15 cellular contexts compared by ENCODE assay signal in genomic region chr5:149419532-149420485, GRCh38. TPM values are rescaled to one million over a fixed set of nuclear protein-coding genes. Genes with fewer than 3 reads are reported as not detected.
DNase-seq lines count a peak whose midpoint lies in the region; ATAC-seq, FAIRE-seq and TF ChIP-seq lines count a peak whose summit lies in the region.
"Had no signal": no experiment of that assay in that cellular context is flagged by ENCODE, and none has a peak within 500 bp of the region (broad histone marks: within the 10 kb centered on the region; RNA-seq: fewer than 3 reads in every experiment).

No MANE protein-coding gene starts in this region.

- DNase-seq in GM12878 (ENCODE audit: low read depth, low spot score) (no peak), left ventricle myocardium inferior (peak; percentile 59), prostate gland (ENCODE audit: low spot score) (no peak)
- DNase-seq in CD8-positive, alpha-beta T cell = no peak
- DNase-seq in natural killer cell treated with Interleukin-12 subunit alpha and Interleukin-12 subunit beta and Interleukin-15 and Interleukin-18, amount 100 ng/mL, for 72 hours (ENCODE audit: low spot score) = no peak
- DNase-seq: activated CD4-positive, alpha-beta T cell treated with anti-CD3 and anti-CD28 coated beads for 4 hours; activated effector memory CD4-positive, alpha-beta T cell treated with anti-CD3 and anti-CD28 coated beads, Interleukin-2, amount 50 U/mL, for 16 hours; dermis blood vessel endothelial cell; DMS79; hypothalamus; NCI-H1105 treated with DMSO at 0.1 percent for 48 hours had no signal

- H3K4me2 ChIP-seq in GM12878 (ENCODE audit: control insufficient read depth, insufficient read depth) = no peak overlapping the region

- no peak for TF ChIP-seq RAD21 in GM12878 (IDR thresholded peaks at IDR 0.05; ENCODE audit: insufficient read depth, low read depth, low read length)

- H3K27ac ChIP-seq in ACC112 (ENCODE audit: low read depth, low read length) (peak overlapping the region; percentile 73), GM12878 (ENCODE audit: control insufficient read depth, insufficient read depth) (no peak overlapping the region), left ventricle myocardium inferior (replicated peaks) (peak overlapping the region; percentile 95), prostate gland (peak overlapping the region; percentile 18 to 42)
- no peak overlapping the region for H3K27ac ChIP-seq in CD8-positive, alpha-beta T cell (ENCODE audit: low read depth, low read length)

- no peaks in the 10 kb centered on the region for H3K79me2 ChIP-seq in ACC112 (ENCODE audit: control insufficient read depth, insufficient read depth, low read length, unreplicated experiment)
- no peaks in the 10 kb centered on the region for H3K79me2 ChIP-seq in GM12878 (ENCODE audit: control insufficient read depth, insufficient read depth, low read length)

- H3K36me3 ChIP-seq in ACC112 (ENCODE audit: insufficient read depth, low read length) (0 out of 2 replicates have a peak, but pooled peaks cover 2% of the 10 kb centered on the region), GM12878 (ENCODE audit: control insufficient read depth in 2 of 2, insufficient read depth in 2 of 2, low read length in 1 of 2) (no peaks in the 10 kb centered on the region), left ventricle myocardium inferior (peaks cover 11% of the 10 kb centered on the region), prostate gland (peaks cover 0 to 3% of the 10 kb centered on the region in 2 donors)
- no peaks in the 10 kb centered on the region for H3K36me3 ChIP-seq in CD8-positive, alpha-beta T cell (ENCODE audit: insufficient read depth, low read length)

- peaks cover 4% of the 10 kb centered on the region for H3K4me1 Mint-ChIP-seq in CD8-positive, alpha-beta T cell (ENCODE audit: low read depth)
- no peaks in the 10 kb centered on the region for H3K4me1 Mint-ChIP-seq in natural killer cell treated with Interleukin-12 subunit alpha and Interleukin-12 subunit beta and Interleukin-15 and Interleukin-18, amount 100 ng/mL, for 72 hours (ENCODE audit: low read depth in 2 of 2)

- CTCF ChIA-PET in GM12878 (lab: Yijun Ruan, JAX) = interaction anchor here (0.6 to 2.1 kb wide), 13 partner anchors 9 to 563 kb away, joined by 3 to 8 read pairs (median 4); no protein-coding TSS in a partner anchor
- CTCF ChIA-PET in CD8-positive, alpha-beta T cell (lab: Charles Lee) = interaction anchor here (0.9 to 1.5 kb wide), 3 partner anchors 15 to 22 kb away, joined by 3 read pairs; no protein-coding TSS in a partner anchor

- H3K27me3 ChIP-seq in ACC112 (ENCODE audit: insufficient read depth, low read length) = no peaks in the 10 kb centered on the region
- no peaks in the 10 kb centered on the region for H3K27me3 ChIP-seq in GM12878 (replicated peaks in 1 of 2; ENCODE audit: control insufficient read depth in 2 of 2, insufficient read depth in 2 of 2, low read length in 1 of 2)
- no peaks in the 10 kb centered on the region for H3K27me3 ChIP-seq in left ventricle myocardium inferior (ENCODE audit: low read depth)
- H3K27me3 ChIP-seq in prostate gland (replicated peaks; ENCODE audit: insufficient read depth) = no peaks in the 10 kb centered on the region
- no peaks in the 10 kb centered on the region for H3K27me3 ChIP-seq in CD8-positive, alpha-beta T cell (ENCODE audit: insufficient read depth, low read length)

- TF ChIP-seq CTCF in GM12878 (IDR thresholded peaks at IDR 0.05 in 2 of 3, conservative IDR thresholded peaks at IDR 0.05 in 1 of 3; ENCODE audit: control insufficient read depth in 2 of 3, extremely low read depth in 1 of 3, insufficient read depth in 1 of 3, low read depth in 3 of 3, low read length in 3 of 3) (no peak), left ventricle myocardium inferior (IDR thresholded peaks at IDR 0.05; ENCODE audit: borderline replicate concordance) (no peak), prostate gland (IDR thresholded peaks at IDR 0.05) (no peak)
- no peak for TF ChIP-seq CTCF in CD8-positive, alpha-beta T cell (IDR thresholded peaks at IDR 0.05)

- no peaks in the 10 kb centered on the region for H4K20me1 ChIP-seq in GM12878 (ENCODE audit: control insufficient read depth, insufficient read depth)

- in situ Hi-C loops in GM12878 (cut with MboI) = no loop called here

- RAD21 ChIA-PET in GM12878 (lab: Charles Lee; ENCODE audit: unreplicated experiment) = interaction anchor here (0.7 to 1.2 kb wide), 2 partner anchors 10 to 48 kb away, joined by 3 read pairs; no protein-coding TSS in a partner anchor

- no peak; the same call in 2 of the 3 replicates for ATAC-seq in GM12878
- ATAC-seq in CD8-positive, alpha-beta T cell = no peak
- ATAC-seq in GM19455 (IDR thresholded peaks at IDR 0.05; ENCODE audit: unreplicated experiment) = no peak
- no peak for ATAC-seq in HG03039 (IDR thresholded peaks at IDR 0.05; ENCODE audit: unreplicated experiment)
- no peak for ATAC-seq in natural killer cell treated with Interleukin-12 subunit alpha and Interleukin-12 subunit beta and Interleukin-15 and Interleukin-18, amount 100 ng/mL, for 72 hours

- H2AFZ ChIP-seq in ACC112 (ENCODE audit: low read length, unreplicated experiment) (no peak overlapping the region), GM12878 (ENCODE audit: control insufficient read depth, low read depth, low read length) (no peak overlapping the region)

- H3K9me3 ChIP-seq in GM12878 (replicated peaks; ENCODE audit: control insufficient read depth, insufficient read depth, low read length) (no peaks in the 10 kb centered on the region), left ventricle myocardium inferior (replicated peaks) (no peaks in the 10 kb centered on the region), prostate gland (no peaks in the 10 kb centered on the region)
- H3K9me3 ChIP-seq in CD8-positive, alpha-beta T cell (ENCODE audit: low read length) = no peaks in the 10 kb centered on the region

- TF ChIP-seq POLR2A in GM12878 (IDR thresholded peaks at IDR 0.05; ENCODE audit: low read depth, low read length) (no peak), prostate gland (IDR thresholded peaks at IDR 0.05) (no peak)

- 0 out of 4 replicates have a peak, but pooled peaks of 1 of the 2 experiments have one; percentile 20 for TF ChIP-seq EP300 in GM12878 (IDR thresholded peaks at IDR 0.05; ENCODE audit: borderline replicate concordance in 1 of 2, control insufficient read depth in 1 of 2, low read depth in 2 of 2, low read length in 2 of 2)

- no peak overlapping the region for H3K4me3 Mint-ChIP-seq in CD8-positive, alpha-beta T cell
- no peak overlapping the region for H3K4me3 Mint-ChIP-seq in natural killer cell treated with Interleukin-12 subunit alpha and Interleukin-12 subunit beta and Interleukin-15 and Interleukin-18, amount 100 ng/mL, for 72 hours

- no peak overlapping the region for H3K27ac Mint-ChIP-seq in CD8-positive, alpha-beta T cell
- H3K27ac Mint-ChIP-seq in natural killer cell treated with Interleukin-12 subunit alpha and Interleukin-12 subunit beta and Interleukin-15 and Interleukin-18, amount 100 ng/mL, for 72 hours = no peak overlapping the region

- POLR2A ChIA-PET in GM12878 (lab: Charles Lee) = interaction anchor here (0.7 to 1.2 kb wide), 4 partner anchors 20 to 123 kb away, joined by 3 to 11 read pairs (median 3); no protein-coding TSS in a partner anchor
- POLR2A ChIA-PET in CD8-positive, alpha-beta T cell (lab: Charles Lee) = no interaction called here

- H3K9ac ChIP-seq in GM12878 (ENCODE audit: control insufficient read depth, insufficient read depth, low read length) = no peak overlapping the region

- no peak for FAIRE-seq in GM12878 (lab: Jason Lieb, UNC)

- peaks cover 33% of the 10 kb centered on the region for H3K4me1 ChIP-seq in ACC112 (ENCODE audit: control insufficient read depth, insufficient read depth, low read length, unreplicated experiment)
- H3K4me1 ChIP-seq in GM12878 (ENCODE audit: control insufficient read depth, insufficient read depth, low read length) = no peaks in the 10 kb centered on the region
- H3K4me1 ChIP-seq in left ventricle myocardium inferior = peaks cover 96% of the 10 kb centered on the region
- H3K4me1 ChIP-seq in prostate gland (replicated peaks) = no peaks in the 10 kb centered on the region
- H3K4me1 ChIP-seq in CD8-positive, alpha-beta T cell (ENCODE audit: insufficient read depth, low read length) = peaks cover 4% of the 10 kb centered on the region

- H3K27me3 Mint-ChIP-seq in CD8-positive, alpha-beta T cell (ENCODE audit: low read depth) = peaks cover 5% of the 10 kb centered on the region
- peaks cover 0 to 3% of the 10 kb centered on the region in 2 donors for H3K27me3 Mint-ChIP-seq in natural killer cell treated with Interleukin-12 subunit alpha and Interleukin-12 subunit beta and Interleukin-15 and Interleukin-18, amount 100 ng/mL, for 72 hours

- no peak overlapping the region for H3K4me3 ChIP-seq in ACC112 (ENCODE audit: low read depth, low read length)
- H3K4me3 ChIP-seq in GM12878 = no peak overlapping the region
- peak overlapping the region; percentile 63 for H3K4me3 ChIP-seq in left ventricle myocardium inferior
- no peak overlapping the region for H3K4me3 ChIP-seq in prostate gland
- H3K4me3 ChIP-seq in CD8-positive, alpha-beta T cell (ENCODE audit: low read depth, low read length) = no peak overlapping the region

- WGBS in GM12878 (ENCODE audit: insufficient coverage, insufficient replicate concordance, low lambda C conversion rate, missing lambda C conversion rate) = 26% methylated on average over 13 of the region's 14 CpGs
- WGBS in prostate gland = 57% methylated on average over 14 of the region's 14 CpGs

- no peaks in the 10 kb centered on the region for H3K9me3 Mint-ChIP-seq in CD8-positive, alpha-beta T cell
- H3K9me3 Mint-ChIP-seq in natural killer cell treated with Interleukin-12 subunit alpha and Interleukin-12 subunit beta and Interleukin-15 and Interleukin-18, amount 100 ng/mL, for 72 hours = no peaks in the 10 kb centered on the region

- SMC1A ChIA-PET in GM12878 (lab: Charles Lee; ENCODE audit: uncharacterized antibody, unreplicated experiment) = interaction anchor here (0.7 to 1.2 kb wide), 3 partner anchors 10 to 196 kb away, joined by 3 read pairs; no protein-coding TSS in a partner anchor

- intact Hi-C loops in GM12878 (cut with micrococcal nuclease; ENCODE audit: unreplicated experiment) (no loop called here), left ventricle myocardium inferior (cut with micrococcal nuclease) (loop anchor here (5.0 kb wide), 1 partner anchor 33 kb away; no protein-coding TSS in a partner anchor), prostate gland (cut with DNase I) (no loop called here)
- intact Hi-C loops in CD8-positive, alpha-beta T cell (cut with DNase I, micrococcal nuclease) = no loop called here

- BruUV-seq in GM12878 (replicated peaks; lab: Mats Ljungman, UMichigan) = no TSS peak

- no peaks in the 10 kb centered on the region for H3K36me3 Mint-ChIP-seq in CD8-positive, alpha-beta T cell
- no peaks in the 10 kb centered on the region for H3K36me3 Mint-ChIP-seq in natural killer cell treated with Interleukin-12 subunit alpha and Interleukin-12 subunit beta and Interleukin-15 and Interleukin-18, amount 100 ng/mL, for 72 hours

RNA-seq across cellular contexts. Expression of gene IL17B, which starts 40.7 kb away (rescaled TPM):
- total RNA-seq in GM12878 (2013; cell fraction: nucleolus; rRNA removed) = not detected in 2 replicates
- not detected in 2 replicates for total RNA-seq in GM12878 (2014; rRNA removed)
- not detected in 2 replicates for total RNA-seq in GM12878 (2014; rRNA removed; fragmentation: Illumina TruSeq; extraction: Trizol)
- not detected in 2 replicates for total RNA-seq in GM12878 (2021)
- polyA plus RNA-seq in GM12878 (2011; ENCODE audit: low read depth) = not detected
- polyA plus RNA-seq in GM12878 (2011; rRNA removed) = not detected in 2 replicates
- 0.13 and 0.22 TPM in 2 replicates for polyA plus RNA-seq in GM12878 (2011; cell fraction: cytosol; rRNA removed)
- polyA plus RNA-seq in GM12878 (2011; cell fraction: nucleus; rRNA removed) = 0.22 TPM in 1 of 2 replicates, not detected in the other
- 0.18 TPM in 1 of 2 replicates, not detected in the other for polyA plus RNA-seq in GM12878 (2012)
- polyA plus RNA-seq in GM12878 (2014; fragmentation: Illumina TruSeq; extraction: Trizol) = not detected in 2 replicates
- polyA plus RNA-seq in GM12878 (2014; fragmentation: Nextera tagmentation; extraction: Ambion mirVana) = not detected
- polyA plus RNA-seq in GM12878 (2014; rRNA removed) = not detected in 2 replicates
- not detected for polyA plus RNA-seq in GM12878 (2016; fragmentation: Nextera tagmentation; extraction: Ambion mirVana)
- not detected in 2 replicates for polyA minus RNA-seq in GM12878 (2011; rRNA and poly(A)+ RNA removed)
- not detected in 2 replicates for polyA minus RNA-seq in GM12878 (2011; cell fraction: cytosol; rRNA and poly(A)+ RNA removed)
- not detected in 2 replicates for polyA minus RNA-seq in GM12878 (2011; cell fraction: nucleus; rRNA and poly(A)+ RNA removed)
- not detected for total RNA-seq in left ventricle myocardium inferior
- total RNA-seq in prostate gland = 1 to 10 TPM in 1 of 2 donors, not detected in 1; 9.3 TPM
- total RNA-seq in CD8-positive, alpha-beta T cell = not detected
- total RNA-seq in natural killer cell treated with Interleukin-12 subunit alpha and Interleukin-12 subunit beta and Interleukin-15 and Interleukin-18, amount 100 ng/mL, for 72 hours = not detected
- total RNA-seq: dermis blood vessel endothelial cell, HT-29 had no signal

Comparison
In these comparisons a context has a peak if more than half of its experiments do, and no peak if none do; other contexts are left out.
1. H3K27ac ChIP-seq: peak in ACC112 (single experiment), left ventricle myocardium inferior (single experiment) and prostate gland (2 of 2); none in GM12878 (single experiment) and CD8-positive, alpha-beta T cell (single experiment).